ENCODE assay signal across 31 cellular contexts in genomic region chr9:133195029-133195428, GRCh38. TPM values are rescaled to one million over a fixed set of nuclear protein-coding genes. Genes with fewer than 3 reads are reported as not detected.
"Had no signal": no experiment of that assay in that cellular context is flagged by ENCODE, and none has a peak within 500 bp of the region (broad histone marks: within the 10 kb centered on the region; RNA-seq: fewer than 3 reads in every experiment).

No MANE protein-coding gene starts in this region.

- H3K36me3 ChIP-seq: stomach, suprapubic skin, thoracic aorta, thyroid gland, tibial nerve, transverse colon, upper lobe of left lung, upper lobe of right lung, uterus, vagina had no signal

- ATAC-seq: stimulated activated effector memory CD8-positive, alpha-beta T cell treated with anti-CD3 and anti-CD28 coated beads, Interleukin-12 subunit alpha, Interleukin-12 subunit beta, amount 100 ng/mL, for 72 hours; stimulated activated memory B cell treated with anti-CD40 and anti-IgM and Interleukin-4, amounts not matched to agents 10 μg/mL and 1 μg/mL and 100 μg/mL, for 72 hours; stimulated activated naive B cell treated with anti-CD40 and anti-IgM and Interleukin-4, amounts not matched to agents 10 μg/mL and 1 μg/mL and 100 μg/mL, for 72 hours; stimulated activated naive CD8-positive, alpha-beta T cell treated with anti-CD3 and anti-CD28 coated beads, Interleukin-15, amount 100 ng/mL, for 72 hours; stimulated activated naive CD8-positive, alpha-beta T cell treated with anti-CD3 and anti-CD28 coated beads, Interleukin-15, Interleukin-2, amounts not matched to agents 100 U/mL and 50 U/mL, for 24 hours; upper lobe of right lung had no signal

- H3K27me3 ChIP-seq: testis, thyroid gland, upper lobe of left lung, uterus, vagina had no signal

- FAIRE-seq: urothelium cell line had no signal

- H3K4me3 ChIP-seq: stomach, suprapubic skin, testis, thoracic aorta, thyroid gland, tibial artery, tibial nerve, transverse colon, upper lobe of left lung, upper lobe of right lung, uterus, vagina had no signal

- H3K9me3 ChIP-seq: suprapubic skin, testis, thyroid gland, transverse colon, upper lobe of left lung, upper lobe of right lung, uterus, vagina had no signal

- H3K4me1 ChIP-seq: suprapubic skin, testis, thyroid gland, tibial nerve, transverse colon, upper lobe of right lung, uterus, vagina had no signal

- DNase-seq: stimulated activated CD4-positive, alpha-beta T cell treated with anti-CD3 and anti-CD28 coated beads, Interleukin-2, amount 100 ng/mL, for 48 hours; stimulated activated CD4-positive, alpha-beta T cell treated with anti-CD3 and anti-CD28 coated beads, Interleukin-4, amount 100 ng/mL, for 1 hour; stimulated activated CD4-positive, alpha-beta T cell treated with anti-CD3 and anti-CD28 coated beads, Interleukin-4, amount 100 ng/mL, for 24 hours; stimulated activated CD4-positive, alpha-beta T cell treated with anti-CD3 and anti-CD28 coated beads, Interleukin-4, amount 100 ng/mL, for 4 hours; stimulated activated CD8-positive, alpha-beta memory T cell treated with anti-CD3 and anti-CD28 coated beads, Interleukin-4, amount 100 ng/mL, for 48 hours; stimulated activated naive B cell treated with anti-CD40 and anti-IgM and Interleukin-4, amounts not matched to agents 10 μg/mL and 1 μg/mL and 100 μg/mL, for 72 hours; stimulated activated naive CD4-positive, alpha-beta T cell; stimulated activated naive CD4-positive, alpha-beta T cell treated with Interleukin-2 at 50 U/mL for 16 hours; stimulated activated naive CD8-positive, alpha-beta T cell treated with anti-CD3 and anti-CD28 coated beads, Interleukin-15, amount 100 ng/mL, for 72 hours; stimulated activated naive CD8-positive, alpha-beta T cell treated with anti-CD3 and anti-CD28 coated beads, Interleukin-15, Interleukin-2, amounts not matched to agents 100 U/mL and 50 U/mL, for 24 hours; stomach; substantia nigra; testis; thyroid gland; tibial artery; transverse colon; trophoblast cell; upper lobe of left lung; upper lobe of right lung; uterus had no signal

- H3K27ac ChIP-seq: stomach, suprapubic skin, testis, thoracic aorta, thyroid gland, tibial artery, tibial nerve, transverse colon, upper lobe of left lung, upper lobe of right lung, uterus, vagina had no signal

RNA-seq across cellular contexts. Expression of gene OBP2B, which starts 14.0 kb away (rescaled TPM):
- total RNA-seq: stomach, subcutaneous adipose tissue, temporal lobe, thoracic aorta, thyroid gland, tibial nerve, transverse colon, upper lobe of left lung, upper lobe of right lung, ureter, urinary bladder, uterus, vagina had no signal
- polyA plus RNA-seq: stomach, urinary bladder had no signal
